In the genomic region with DNA sequence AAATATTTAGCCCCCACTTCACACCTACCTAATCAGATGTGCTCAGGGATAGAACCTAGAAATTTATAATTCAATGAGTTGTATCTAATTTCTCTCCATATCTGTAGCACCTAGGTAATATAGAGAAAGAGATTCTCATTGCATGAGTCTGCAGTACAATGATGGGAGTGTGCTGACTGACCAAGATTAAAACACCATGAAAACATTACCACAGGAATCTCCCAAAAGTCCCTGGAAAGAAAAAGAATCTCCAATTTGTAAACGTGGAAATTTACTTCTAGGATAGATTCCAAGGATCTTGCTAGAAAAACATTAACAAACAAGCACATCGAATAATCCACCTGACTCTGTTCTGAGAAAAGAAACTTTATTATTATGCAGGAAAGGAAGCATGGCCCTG, we compare ENCODE assay signal across 19 cellular contexts. TPM values are rescaled to one million over a fixed set of nuclear protein-coding genes. Genes with fewer than 3 reads are reported as not detected.
"Had no signal": no experiment of that assay in that cellular context is flagged by ENCODE, and none has a peak within 500 bp of the region (broad histone marks: within the 10 kb centered on the region; RNA-seq: fewer than 3 reads in every experiment).

No MANE protein-coding gene starts in this region.

- H3K9me3 ChIP-seq: esophagus squamous epithelium, ovary, sigmoid colon had no signal

- H3K27me3 ChIP-seq: foreskin keratinocyte, neural progenitor cell, ovary, sigmoid colon, tibial artery had no signal

- DNase-seq: activated B cell treated with CpG ODN at 0.5 μM for 24 hours; activated CD4-positive, alpha-beta T cell treated with anti-CD3 and anti-CD28 coated beads, Interleukin-2, amount 10 ng/mL, durations not matched to agents 24 days and 14 days; activated CD8-positive, alpha-beta memory T cell treated with anti-CD3 and anti-CD28 coated beads, Interleukin-2, amount 50 U/mL, for 4 hours; activated CD8-positive, alpha-beta T cell treated with anti-CD3 and anti-CD28 coated beads, Interleukin-2, amount 10 ng/mL, durations not matched to agents 7 days and 5 days; activated gamma-delta T cell treated with Interleukin-2 at 50 U/mL for 16 hours; activated T-cell treated with anti-CD3 and anti-CD28 coated beads, Interleukin-2, amount 50 U/mL, for 72 hours; esophagus squamous epithelium; head of caudate nucleus; immature natural killer cell; left colon; naive B cell; ovary; sigmoid colon; stimulated activated CD4-positive, alpha-beta T cell treated with anti-CD3 and anti-CD28 coated beads, Interleukin-1b, Interleukin-23, amount 100 ng/mL, for 48 hours; T-helper 2 cell; tibial artery had no signal

- H3K4me3 ChIP-seq: esophagus squamous epithelium, lung, neural progenitor cell, ovary, sigmoid colon, tibial artery had no signal

- H3K36me3 ChIP-seq: esophagus squamous epithelium, neural progenitor cell, ovary, sigmoid colon, tibial artery had no signal

- H3K4me1 ChIP-seq: esophagus squamous epithelium, foreskin keratinocyte, sigmoid colon, tibial artery had no signal

- H3K4me2 ChIP-seq: neural progenitor cell had no signal

- H2AFZ ChIP-seq: neural progenitor cell had no signal

- H3K9ac ChIP-seq: neural progenitor cell had no signal

- H3K27ac ChIP-seq: esophagus squamous epithelium, foreskin keratinocyte, neural progenitor cell, ovary, sigmoid colon, tibial artery had no signal

RNA-seq across cellular contexts. Expression of a gene that starts 45.0 kb away (rescaled TPM):
- total RNA-seq: activated B cell treated with CpG ODN at 0.5 μM for 24 hours; activated CD4-positive, alpha-beta T cell treated with anti-CD3 and anti-CD28 coated beads, Interleukin-2, amount 10 ng/mL, durations not matched to agents 24 days and 14 days; activated CD8-positive, alpha-beta T cell treated with anti-CD3 and anti-CD28 coated beads, Interleukin-2, amount 10 ng/mL, durations not matched to agents 7 days and 5 days; activated T-cell treated with anti-CD3 and anti-CD28 coated beads, Interleukin-2, amount 50 U/mL, for 72 hours had no signal
- polyA plus RNA-seq: immature natural killer cell had no signal
